ENCODE assay signal across 23 cellular contexts in the genomic region with DNA sequence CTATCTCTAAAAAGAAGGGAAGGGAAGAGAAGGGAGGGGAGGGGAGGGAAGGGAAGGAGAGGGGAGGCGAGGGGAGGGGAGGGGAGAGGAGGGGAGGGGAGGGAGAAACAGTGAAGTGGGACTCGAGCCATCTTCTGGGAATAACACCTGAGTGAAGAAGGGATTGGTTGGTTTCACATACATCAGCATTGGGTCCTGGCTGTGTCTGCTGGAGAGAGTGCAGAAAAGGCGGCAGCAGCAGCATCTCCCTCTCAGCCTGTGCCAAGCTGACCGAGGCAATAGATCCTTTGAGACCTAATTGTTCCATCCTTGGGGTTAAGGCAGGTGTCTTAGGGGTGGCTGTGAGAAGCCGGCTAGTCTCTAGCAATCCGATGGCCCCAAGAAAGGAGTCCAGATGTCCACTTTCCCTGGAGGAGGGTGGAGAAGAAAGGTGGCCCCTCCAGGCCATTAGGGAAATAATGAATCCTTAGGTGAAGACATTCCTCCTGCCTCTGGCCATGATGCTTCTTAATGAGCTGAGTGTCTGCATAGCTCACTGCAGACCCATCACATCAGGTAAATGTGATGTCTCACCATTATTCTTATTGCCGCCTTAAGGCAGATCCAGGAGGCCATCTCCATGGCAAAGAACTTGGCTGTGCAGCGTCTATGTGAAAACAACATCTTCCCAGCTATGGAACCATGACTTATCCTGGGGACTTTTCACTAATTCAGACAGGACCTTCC.
DNase-seq lines count a peak whose midpoint lies in the region; ATAC-seq and TF ChIP-seq lines count a peak whose summit lies in the region.
"Had no signal": no experiment of that assay in that cellular context is flagged by ENCODE, and none has a peak within 500 bp of the region (broad histone marks: within the 10 kb centered on the region; RNA-seq: fewer than 3 reads in every experiment).

No MANE protein-coding gene starts in this region.

- H3K27ac ChIP-seq in heart left ventricle (peak overlapping the region in 7 of 12 donors; percentile 2 to 65 (median 43)), endodermal cell (ENCODE audit: low read depth, low read length) (no peak overlapping the region), upper lobe of left lung (peak overlapping the region in 3 of 4 donors; percentile 2 to 77 (median 77))
- H3K27ac ChIP-seq: parathyroid adenoma, testis had no signal

- no peaks in the 10 kb centered on the region for H3K36me3 Mint-ChIP-seq in endodermal cell (ENCODE audit: low read depth)
- no peaks in the 10 kb centered on the region for H3K36me3 Mint-ChIP-seq in nephron progenitor cell (ENCODE audit: low read depth)
- peaks cover 5% of the 10 kb centered on the region for H3K36me3 Mint-ChIP-seq in activated T-helper 2 cell treated with anti-CD3 and anti-CD28 coated beads, Interferon-gamma antibody, Interleukin-2, Interleukin-4, amounts not matched to agents 10 μg/mL and 5 μg/mL and 100 μg/mL, durations not matched to agents 14 hours and 24 hours and 36 hours (ENCODE audit: low read depth)
- H3K36me3 Mint-ChIP-seq: T-cell had no signal

- no peak for TF ChIP-seq EP300 in upper lobe of left lung (IDR thresholded peaks at IDR 0.05)

- peaks cover 0 to 40% (median 27%) of the 10 kb centered on the region in 12 donors for H3K4me1 ChIP-seq in heart left ventricle
- no peaks in the 10 kb centered on the region for H3K4me1 ChIP-seq in endodermal cell (ENCODE audit: control insufficient read depth, insufficient read depth, low read length)
- peaks cover 13 to 23% (median 18%) of the 10 kb centered on the region in 4 donors for H3K4me1 ChIP-seq in upper lobe of left lung
- H3K4me1 ChIP-seq: parathyroid adenoma, testis had no signal

- no peak for TF ChIP-seq POLR2A in heart left ventricle (IDR thresholded peaks at IDR 0.05)
- TF ChIP-seq POLR2A in upper lobe of left lung (IDR thresholded peaks at IDR 0.05) = no peak

- no peak for DNase-seq in heart left ventricle
- no peak for DNase-seq in left ventricle myocardium superior
- DNase-seq in endodermal cell = peak; percentile 31
- DNase-seq in nephron progenitor cell = no peak
- no peak for DNase-seq in upper lobe of left lung
- no peak for DNase-seq in NCI-H146 treated with DMSO at 0.1 percent for 48 hours (lab: John Stamatoyannopoulos, UW; ENCODE audit: unreplicated experiment)
- DNase-seq in activated T-helper 2 cell treated with anti-CD3 and anti-CD28 coated beads, Interferon-gamma antibody, Interleukin-2, Interleukin-4, amounts not matched to agents 10 μg/mL and 5 μg/mL and 100 μg/mL, durations not matched to agents 14 hours and 24 hours and 36 hours (ENCODE audit: low spot score) = no peak
- DNase-seq in SIG-M5 treated with dmso at 0.1 percent for 504 hours (lab: John Stamatoyannopoulos, UW; ENCODE audit: unreplicated experiment) = no peak
- DNase-seq: activated CD4-positive, CD25-positive, alpha-beta regulatory T cell; activated naive CD4-positive, alpha-beta T cell treated with anti-CD3 and anti-CD28 coated beads, Interleukin-2, amount 50 U/mL, for 16 hours; amniotic stem cell; CD4-positive, alpha-beta memory T cell; GOT3; NCI-H2227 treated with DMSO at 0.1 percent for 48 hours; NCI-H748 treated with DMSO at 0.1 percent for 48 hours; stimulated activated naive CD4-positive, alpha-beta T cell; T-cell had no signal

- H3K9me3 ChIP-seq in heart left ventricle (no peaks in the 10 kb centered on the region), endodermal cell (ENCODE audit: control insufficient read depth, low read length) (no peaks in the 10 kb centered on the region), upper lobe of left lung (no peaks in the 10 kb centered on the region)
- H3K9me3 ChIP-seq: SJSA1, testis had no signal

- H3K4me1 Mint-ChIP-seq in endodermal cell (no peaks in the 10 kb centered on the region), nephron progenitor cell (peaks cover 31% of the 10 kb centered on the region)
- peaks cover 13% of the 10 kb centered on the region for H3K4me1 Mint-ChIP-seq in activated T-helper 2 cell treated with anti-CD3 and anti-CD28 coated beads, Interferon-gamma antibody, Interleukin-2, Interleukin-4, amounts not matched to agents 10 μg/mL and 5 μg/mL and 100 μg/mL, durations not matched to agents 14 hours and 24 hours and 36 hours (ENCODE audit: low read depth)

- H3K9ac ChIP-seq in endodermal cell (ENCODE audit: extremely low read depth, low read length, poor library complexity, severe bottlenecking) = no peak overlapping the region
- H3K9ac ChIP-seq: parathyroid adenoma had no signal

- 90 to 92% (median 91%) methylated on average over 7 to 8 of the region's 8 CpGs for WGBS in heart left ventricle, 4 donors
- WGBS in endodermal cell (ENCODE audit: insufficient coverage in 1 of 2, insufficient read length in 1 of 2), 2 experiments = 89 to 100% methylated on average over 5 to 7 of the region's 8 CpGs
- WGBS in upper lobe of left lung, 2 donors = 95 to 97% methylated on average over 8 of the region's 8 CpGs

- ATAC-seq in heart left ventricle (no peak), left ventricle myocardium superior (no peak), upper lobe of left lung (ENCODE audit: low FRiP score in 2 of 2) (no peak)
- ATAC-seq: esophagus mucosa, T-cell had no signal

- H3K27me3 Mint-ChIP-seq in endodermal cell (ENCODE audit: insufficient read depth) (no peaks in the 10 kb centered on the region), nephron progenitor cell (ENCODE audit: low read depth, poor library complexity) (peaks cover 7% of the 10 kb centered on the region)
- H3K27me3 Mint-ChIP-seq in activated T-helper 2 cell treated with anti-CD3 and anti-CD28 coated beads, Interferon-gamma antibody, Interleukin-2, Interleukin-4, amounts not matched to agents 10 μg/mL and 5 μg/mL and 100 μg/mL, durations not matched to agents 14 hours and 24 hours and 36 hours (ENCODE audit: low read depth) = no peaks in the 10 kb centered on the region
- H3K27me3 Mint-ChIP-seq: CD4-positive, alpha-beta memory T cell; T-cell had no signal

- H3K9me3 Mint-ChIP-seq in endodermal cell (no peaks in the 10 kb centered on the region), nephron progenitor cell (no peaks in the 10 kb centered on the region)
- no peaks in the 10 kb centered on the region for H3K9me3 Mint-ChIP-seq in activated T-helper 2 cell treated with anti-CD3 and anti-CD28 coated beads, Interferon-gamma antibody, Interleukin-2, Interleukin-4, amounts not matched to agents 10 μg/mL and 5 μg/mL and 100 μg/mL, durations not matched to agents 14 hours and 24 hours and 36 hours
- H3K9me3 Mint-ChIP-seq: CD4-positive, alpha-beta memory T cell; IgD-negative memory B cell; nephron; T-cell had no signal

- H3K27me3 ChIP-seq in heart left ventricle (no peaks in the 10 kb centered on the region), endodermal cell (ENCODE audit: control insufficient read depth, insufficient read depth, low read length, poor library complexity, severe bottlenecking) (no peaks in the 10 kb centered on the region), upper lobe of left lung (no peaks in the 10 kb centered on the region)
- H3K27me3 ChIP-seq: SJSA1, testis had no signal

- no peak overlapping the region for H3K4me3 Mint-ChIP-seq in endodermal cell
- no peak overlapping the region for H3K4me3 Mint-ChIP-seq in nephron progenitor cell
- no peak overlapping the region for H3K4me3 Mint-ChIP-seq in activated T-helper 2 cell treated with anti-CD3 and anti-CD28 coated beads, Interferon-gamma antibody, Interleukin-2, Interleukin-4, amounts not matched to agents 10 μg/mL and 5 μg/mL and 100 μg/mL, durations not matched to agents 14 hours and 24 hours and 36 hours (ENCODE audit: low read depth)
- H3K4me3 Mint-ChIP-seq: IgD-negative memory B cell, nephron, T-cell had no signal

- H3K4me3 ChIP-seq in heart left ventricle (no peak overlapping the region), endodermal cell (ENCODE audit: low read length) (no peak overlapping the region), upper lobe of left lung (no peak overlapping the region)
- H3K4me3 ChIP-seq: SJSA1, testis had no signal

- intact Hi-C loops in heart left ventricle (cut with DNase I) (no loop called here), left ventricle myocardium superior (cut with micrococcal nuclease) (no loop called here)
- intact Hi-C loops in activated T-helper 2 cell treated with anti-CD3 and anti-CD28 coated beads, Interferon-gamma antibody, Interleukin-2, Interleukin-4, amounts not matched to agents 10 μg/mL and 5 μg/mL and 100 μg/mL, durations not matched to agents 14 hours and 24 hours and 36 hours (cut with micrococcal nuclease) = no loop called here

- no peak overlapping the region for H3K27ac Mint-ChIP-seq in endodermal cell
- peak overlapping the region; percentile 58 for H3K27ac Mint-ChIP-seq in nephron progenitor cell
- H3K27ac Mint-ChIP-seq in activated T-helper 2 cell treated with anti-CD3 and anti-CD28 coated beads, Interferon-gamma antibody, Interleukin-2, Interleukin-4, amounts not matched to agents 10 μg/mL and 5 μg/mL and 100 μg/mL, durations not matched to agents 14 hours and 24 hours and 36 hours = no peak overlapping the region
- H3K27ac Mint-ChIP-seq: CD4-positive, alpha-beta memory T cell; IgD-negative memory B cell; nephron; T-cell had no signal

- no peak for TF ChIP-seq CTCF in heart left ventricle (IDR thresholded peaks at IDR 0.05)
- TF ChIP-seq CTCF in endodermal cell (conservative IDR thresholded peaks at IDR 0.05) = no peak
- no peak for TF ChIP-seq CTCF in nephron progenitor cell (IDR thresholded peaks at IDR 0.05)
- TF ChIP-seq CTCF in upper lobe of left lung (IDR thresholded peaks at IDR 0.05) = no peak

- H3K36me3 ChIP-seq in heart left ventricle (no peaks in the 10 kb centered on the region), endodermal cell (ENCODE audit: control insufficient read depth, insufficient read depth, low read length) (no peaks in the 10 kb centered on the region), upper lobe of left lung (no peaks in the 10 kb centered on the region)
- H3K36me3 ChIP-seq: SJSA1 had no signal
